Comparison of ENCODE assay signal across 9 cellular contexts in the genomic region with DNA sequence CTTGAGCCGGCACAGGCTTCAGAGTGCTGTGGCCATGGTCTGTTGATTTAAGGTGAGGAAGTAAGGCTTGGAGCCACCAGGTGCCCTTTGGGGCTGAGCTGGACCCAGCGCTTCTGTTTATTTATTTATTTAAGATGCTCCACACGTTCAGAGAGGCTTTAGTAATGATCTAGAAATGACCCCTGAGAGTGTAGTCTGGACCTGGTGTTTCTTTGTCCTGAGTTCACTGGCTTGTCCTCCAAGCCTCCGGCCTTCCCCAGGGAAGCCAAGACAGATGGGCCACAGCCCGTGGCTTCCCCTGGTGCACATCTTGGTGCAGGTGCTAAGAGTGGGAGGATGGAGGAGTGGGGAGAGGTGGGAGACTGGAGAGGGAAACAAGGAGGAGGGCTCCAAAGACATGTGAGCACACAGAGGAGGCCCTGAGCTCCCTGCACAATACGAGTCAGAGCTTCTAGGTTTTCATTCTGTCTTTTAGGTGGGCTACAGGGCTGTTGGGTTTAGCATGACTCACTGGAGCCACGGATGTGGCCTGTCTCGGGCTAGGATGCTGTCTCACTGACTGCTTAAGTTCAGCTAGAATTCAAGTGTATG. TPM values are rescaled to one million over a fixed set of nuclear protein-coding genes. Genes with fewer than 3 reads are reported as not detected.
DNase-seq lines count a peak whose midpoint lies in the region; ATAC-seq and TF ChIP-seq lines count a peak whose summit lies in the region.
"Had no signal": no experiment of that assay in that cellular context is flagged by ENCODE, and none has a peak within 500 bp of the region (broad histone marks: within the 10 kb centered on the region; RNA-seq: fewer than 3 reads in every experiment).

No MANE protein-coding gene starts in this region.

- peak overlapping the region; percentile 87 for H3K27ac Mint-ChIP-seq in activated CD4-positive, alpha-beta T cell treated with anti-CD3 and anti-CD28 coated beads, Interleukin-2, amount 10 ng/mL, durations not matched to agents 7 days and 5 days

- no peak for TF ChIP-seq CTCF in fibroblast of the aortic adventitia (IDR thresholded peaks at IDR 0.05; ENCODE audit: insufficient read depth, low read length)

- H3K4me3 Mint-ChIP-seq in activated CD4-positive, alpha-beta T cell treated with anti-CD3 and anti-CD28 coated beads, Interleukin-2, amount 10 ng/mL, durations not matched to agents 7 days and 5 days, result peak overlapping the region; percentile 16

- peaks cover 78% of the 10 kb centered on the region for H3K4me1 Mint-ChIP-seq in activated CD4-positive, alpha-beta T cell treated with anti-CD3 and anti-CD28 coated beads, Interleukin-2, amount 10 ng/mL, durations not matched to agents 7 days and 5 days

- H3K9me3 Mint-ChIP-seq in activated CD4-positive, alpha-beta T cell treated with anti-CD3 and anti-CD28 coated beads, Interleukin-2, amount 10 ng/mL, durations not matched to agents 7 days and 5 days, result peaks cover 15% of the 10 kb centered on the region

- H3K27me3 Mint-ChIP-seq in activated CD4-positive, alpha-beta T cell treated with anti-CD3 and anti-CD28 coated beads, Interleukin-2, amount 10 ng/mL, durations not matched to agents 7 days and 5 days, result no peaks in the 10 kb centered on the region

- peak; percentile 69 for DNase-seq in stimulated activated CD4-positive, alpha-beta T cell treated with anti-CD3 and anti-CD28 coated beads, Interleukin-15, amount 100 ng/mL, for 24 hours
- DNase-seq in stimulated activated CD4-positive, alpha-beta T cell treated with anti-CD3 and anti-CD28 coated beads, Interleukin-2, amount 100 ng/mL, for 48 hours, result no peak
- peak; percentile 38 for DNase-seq in activated CD4-positive, alpha-beta T cell treated with anti-CD3 and anti-CD28 coated beads, Interleukin-2, amount 10 ng/mL, durations not matched to agents 7 days and 5 days
- DNase-seq in fibroblast of the aortic adventitia (ENCODE audit: low read depth), result peak; percentile 43
- peak; percentile 32 for DNase-seq in ureter (ENCODE audit: low spot score)
- DNase-seq in putamen (ENCODE audit: low spot score), result no peak
- no peak for DNase-seq in hippocampal formation (lab: John Stamatoyannopoulos, UW)
- DNase-seq: gastrocnemius medialis had no signal

- ATAC-seq in HG02610 (IDR thresholded peaks at IDR 0.05; ENCODE audit: unreplicated experiment), result no peak
- ATAC-seq: gastrocnemius medialis had no signal

- CTCF ChIA-PET in activated CD4-positive, alpha-beta T cell treated with anti-CD3 and anti-CD28 coated beads, Interleukin-2, amount 10 ng/mL, durations not matched to agents 7 days and 5 days (lab: Charles Lee), result interaction anchor here (0.8 to 1.6 kb wide), 8 partner anchors 8 to 130 kb away, joined by 3 read pairs; no protein-coding TSS in a partner anchor

- no peak overlapping the region for H3K4me3 ChIP-seq in fibroblast of the aortic adventitia (ENCODE audit: low read depth, low read length)
- H3K4me3 ChIP-seq: gastrocnemius medialis had no signal

- POLR2A ChIA-PET in activated CD4-positive, alpha-beta T cell treated with anti-CD3 and anti-CD28 coated beads, Interleukin-2, amount 10 ng/mL, durations not matched to agents 7 days and 5 days (lab: Charles Lee), result interaction anchor here (0.5 to 1.5 kb wide), 2 partner anchors 14 to 16 kb away, joined by 3 read pairs; no protein-coding TSS in a partner anchor

- H3K36me3 Mint-ChIP-seq in activated CD4-positive, alpha-beta T cell treated with anti-CD3 and anti-CD28 coated beads, Interleukin-2, amount 10 ng/mL, durations not matched to agents 7 days and 5 days (ENCODE audit: low read depth), result peaks cover 46% of the 10 kb centered on the region

RNA-seq across cellular contexts. Expression of gene AHRR, which starts 56.9 kb away (rescaled TPM):
- total RNA-seq in activated CD4-positive, alpha-beta T cell treated with anti-CD3 and anti-CD28 coated beads, Interleukin-2, amount 10 ng/mL, durations not matched to agents 7 days and 5 days, result 10 to 100 TPM; 28.3 to 34.9 TPM
- total RNA-seq in fibroblast of the aortic adventitia (ENCODE audit: low replicate concordance) (8.8 and 31.9 TPM in 2 replicates), ureter (7.4 TPM)

Comparison
In these comparisons a context has a peak if more than half of its experiments do, and no peak if none do; other contexts are left out.
1. DNase-seq: peak in stimulated activated CD4-positive, alpha-beta T cell treated with anti-CD3 and anti-CD28 coated beads, Interleukin-15, amount 100 ng/mL, for 24 hours (single experiment), activated CD4-positive, alpha-beta T cell treated with anti-CD3 and anti-CD28 coated beads, Interleukin-2, amount 10 ng/mL, durations not matched to agents 7 days and 5 days (single experiment), fibroblast of the aortic adventitia (single experiment) and ureter (single experiment); none in stimulated activated CD4-positive, alpha-beta T cell treated with anti-CD3 and anti-CD28 coated beads, Interleukin-2, amount 100 ng/mL, for 48 hours (0 of 2), putamen (single experiment) and hippocampal formation (0 of 2).